In genomic region chr12:117968826-117969659, GRCh38 we compare ENCODE assay signal across 1 cellular context.
A peak's percentile ranks its signal among the peaks of the same experiment; 100 is the strongest.
TF ChIP-seq lines count a peak whose summit lies in the region.

KSR2 (minus strand) TSS chr12:117968990; CDS start chr12:117968255, 735 bp downstream.

TF ChIP-seq in K562, 482 proteins besides CTCF, POLR2A, EP300 and RAD21 (continued from another document):
- TF ChIP-seq PKNOX1 (IDR thresholded peaks at IDR 0.05) (peak; percentile 84), FOXJ2 (tag; IDR thresholded peaks at IDR 0.05) (no peak), CCNT2 (IDR thresholded peaks at IDR 0.05; ENCODE audit: borderline replicate concordance, extremely low read depth, insufficient read length, low read depth, low read length) (no peak)
